1 cellular context compared by ENCODE assay signal in the genomic region with DNA sequence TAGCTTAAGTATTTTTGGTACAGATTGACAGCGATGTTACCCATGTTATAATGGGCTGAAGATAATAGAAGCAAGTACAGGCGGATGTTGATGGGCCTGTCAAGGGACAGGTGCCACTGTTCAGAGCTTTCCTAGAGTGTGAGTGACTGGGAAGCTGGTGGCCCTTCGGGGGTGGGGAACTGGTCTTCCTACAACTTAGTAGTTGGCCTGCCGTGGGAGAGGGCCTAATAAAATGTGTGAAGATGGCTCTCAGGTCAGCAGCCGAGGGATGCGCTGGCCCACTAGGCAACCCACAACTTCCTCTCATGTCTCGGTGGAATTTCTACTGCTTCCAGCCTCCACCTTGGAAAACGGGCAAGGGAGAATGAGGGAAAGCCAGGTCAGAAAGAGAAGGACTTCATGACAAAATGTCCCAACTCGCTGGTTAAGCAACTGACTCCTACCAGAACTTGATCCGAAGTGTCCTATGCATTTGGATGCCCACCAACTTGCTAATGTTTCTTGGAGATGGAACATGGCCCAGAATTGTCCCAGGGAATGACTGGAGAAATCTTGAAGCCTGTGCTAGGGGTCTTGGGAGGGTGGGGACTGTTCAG.
TF ChIP-seq lines count a peak whose summit lies in the region.

No MANE protein-coding gene starts in this region.

TF ChIP-seq in HepG2, 621 proteins besides CTCF, POLR2A, EP300 and RAD21 (continued from another document):
- TF ChIP-seq, protein P1, sequence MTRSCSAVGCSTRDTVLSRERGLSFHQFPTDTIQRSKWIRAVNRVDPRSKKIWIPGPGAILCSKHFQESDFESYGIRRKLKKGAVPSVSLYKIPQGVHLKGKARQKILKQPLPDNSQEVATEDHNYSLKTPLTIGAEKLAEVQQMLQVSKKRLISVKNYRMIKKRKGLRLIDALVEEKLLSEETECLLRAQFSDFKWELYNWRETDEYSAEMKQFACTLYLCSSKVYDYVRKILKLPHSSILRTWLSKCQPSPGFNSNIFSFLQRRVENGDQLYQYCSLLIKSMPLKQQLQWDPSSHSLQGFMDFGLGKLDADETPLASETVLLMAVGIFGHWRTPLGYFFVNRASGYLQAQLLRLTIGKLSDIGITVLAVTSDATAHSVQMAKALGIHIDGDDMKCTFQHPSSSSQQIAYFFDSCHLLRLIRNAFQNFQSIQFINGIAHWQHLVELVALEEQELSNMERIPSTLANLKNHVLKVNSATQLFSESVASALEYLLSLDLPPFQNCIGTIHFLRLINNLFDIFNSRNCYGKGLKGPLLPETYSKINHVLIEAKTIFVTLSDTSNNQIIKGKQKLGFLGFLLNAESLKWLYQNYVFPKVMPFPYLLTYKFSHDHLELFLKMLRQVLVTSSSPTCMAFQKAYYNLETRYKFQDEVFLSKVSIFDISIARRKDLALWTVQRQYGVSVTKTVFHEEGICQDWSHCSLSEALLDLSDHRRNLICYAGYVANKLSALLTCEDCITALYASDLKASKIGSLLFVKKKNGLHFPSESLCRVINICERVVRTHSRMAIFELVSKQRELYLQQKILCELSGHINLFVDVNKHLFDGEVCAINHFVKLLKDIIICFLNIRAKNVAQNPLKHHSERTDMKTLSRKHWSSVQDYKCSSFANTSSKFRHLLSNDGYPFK (CRISPR knock-in tag; IDR thresholded peaks at IDR 0.05; ENCODE audit: borderline replicate concordance): 0 out of 2 replicates have a peak, but pooled peaks have one; percentile 19
- TF ChIP-seq, protein P2, sequence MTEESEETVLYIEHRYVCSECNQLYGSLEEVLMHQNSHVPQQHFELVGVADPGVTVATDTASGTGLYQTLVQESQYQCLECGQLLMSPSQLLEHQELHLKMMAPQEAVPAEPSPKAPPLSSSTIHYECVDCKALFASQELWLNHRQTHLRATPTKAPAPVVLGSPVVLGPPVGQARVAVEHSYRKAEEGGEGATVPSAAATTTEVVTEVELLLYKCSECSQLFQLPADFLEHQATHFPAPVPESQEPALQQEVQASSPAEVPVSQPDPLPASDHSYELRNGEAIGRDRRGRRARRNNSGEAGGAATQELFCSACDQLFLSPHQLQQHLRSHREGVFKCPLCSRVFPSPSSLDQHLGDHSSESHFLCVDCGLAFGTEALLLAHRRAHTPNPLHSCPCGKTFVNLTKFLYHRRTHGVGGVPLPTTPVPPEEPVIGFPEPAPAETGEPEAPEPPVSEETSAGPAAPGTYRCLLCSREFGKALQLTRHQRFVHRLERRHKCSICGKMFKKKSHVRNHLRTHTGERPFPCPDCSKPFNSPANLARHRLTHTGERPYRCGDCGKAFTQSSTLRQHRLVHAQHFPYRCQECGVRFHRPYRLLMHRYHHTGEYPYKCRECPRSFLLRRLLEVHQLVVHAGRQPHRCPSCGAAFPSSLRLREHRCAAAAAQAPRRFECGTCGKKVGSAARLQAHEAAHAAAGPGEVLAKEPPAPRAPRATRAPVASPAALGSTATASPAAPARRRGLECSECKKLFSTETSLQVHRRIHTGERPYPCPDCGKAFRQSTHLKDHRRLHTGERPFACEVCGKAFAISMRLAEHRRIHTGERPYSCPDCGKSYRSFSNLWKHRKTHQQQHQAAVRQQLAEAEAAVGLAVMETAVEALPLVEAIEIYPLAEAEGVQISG (CRISPR knock-in tag; IDR thresholded peaks at IDR 0.05): no peak
TF ChIP-seq in HepG2: peak in this region for 1.
